ENCODE assay signal across 1 cellular context in the genomic region with DNA sequence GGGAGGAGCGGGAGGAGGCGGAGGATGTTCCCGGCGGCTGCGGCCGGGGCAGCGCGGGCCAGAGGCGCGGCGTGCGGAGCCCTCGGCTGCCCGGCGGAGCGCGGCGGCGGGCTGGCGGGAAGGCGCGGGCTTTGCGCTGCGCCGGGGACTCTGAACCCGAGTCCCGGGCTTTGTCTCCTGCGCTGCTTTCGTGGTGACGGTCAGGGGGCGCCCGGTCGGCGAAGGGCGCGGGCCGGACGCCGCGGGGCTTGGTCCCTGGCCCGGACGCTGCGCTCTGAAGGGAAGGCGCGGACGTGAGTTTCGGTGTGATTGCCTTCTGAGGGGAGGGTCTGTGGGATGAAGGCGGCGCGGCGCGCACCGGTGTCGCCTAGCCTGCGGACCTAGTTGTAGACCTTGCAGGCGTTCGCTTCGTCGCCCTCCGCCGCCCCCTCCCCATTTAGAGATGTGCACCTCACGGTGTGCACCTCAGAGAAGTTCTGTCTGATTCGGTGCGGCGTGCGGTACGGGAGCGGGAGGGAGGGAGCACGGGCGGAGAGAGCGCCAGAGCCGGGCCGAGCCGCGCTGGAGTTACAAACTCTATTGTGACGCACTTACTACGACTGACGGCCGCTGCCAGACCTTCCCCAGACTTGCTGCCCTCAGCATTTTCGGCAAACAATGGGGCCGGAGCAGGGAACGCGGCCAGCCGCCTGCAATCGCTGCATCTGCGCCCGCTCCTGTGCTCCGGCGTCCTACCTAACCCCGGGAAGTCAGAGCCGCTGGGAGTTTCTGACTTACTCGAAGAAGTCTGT.
TF ChIP-seq lines count a peak whose summit lies in the region.

No MANE protein-coding gene starts in this region.

TF ChIP-seq in HepG2, 621 proteins besides CTCF, POLR2A, EP300 and RAD21 (continued from another document and continues in another):
- TF ChIP-seq SIN3B (IDR thresholded peaks at IDR 0.05; ENCODE audit: low read length) (peak; percentile 13; the same call in 1 of the 2 replicates), ZBTB21 (CRISPR knock-in tag; IDR thresholded peaks at IDR 0.05) (0 out of 2 replicates have a peak, but pooled peaks have one; percentile 45), MXI1 (IDR thresholded peaks at IDR 0.05; ENCODE audit: borderline replicate concordance, low read depth, low read length) (no peak; the same call in 1 of the 3 replicates), FOXP4 (CRISPR knock-in tag; IDR thresholded peaks at IDR 0.05) (0 out of 2 replicates have a peak, but pooled peaks have one; percentile 4), ZNF446 (CRISPR knock-in tag; IDR thresholded peaks at IDR 0.05) (no peak), BCL6 (CRISPR knock-in tag; IDR thresholded peaks at IDR 0.05) (no peak), ZNF75D (CRISPR knock-in tag; IDR thresholded peaks at IDR 0.05; ENCODE audit: borderline replicate concordance) (no peak), ZNF724P (CRISPR knock-in tag; IDR thresholded peaks at IDR 0.05; ENCODE audit: borderline replicate concordance) (0 out of 2 replicates have a peak, but pooled peaks have one; percentile 26), HOXA5 (CRISPR knock-in tag; IDR thresholded peaks at IDR 0.05) (no peak), ARID4A (CRISPR knock-in tag; IDR thresholded peaks at IDR 0.05; ENCODE audit: borderline replicate concordance) (peak; percentile 66), ZBTB43 (CRISPR knock-in tag; conservative IDR thresholded peaks at IDR 0.05) (no peak), HNRNPLL (IDR thresholded peaks at IDR 0.05; ENCODE audit: low read depth, low read length, poor library complexity, severe bottlenecking) (peak; percentile 94), ZNF253 (CRISPR knock-in tag; IDR thresholded peaks at IDR 0.05; ENCODE audit: borderline replicate concordance) (no peak), EEA1 (CRISPR knock-in tag; IDR thresholded peaks at IDR 0.05; ENCODE audit: borderline replicate concordance) (peak; percentile 82; the same call in 1 of the 2 replicates), TCF7L2 (IDR thresholded peaks at IDR 0.05; ENCODE audit: low read depth, low read length) (no peak), HDAC1 (CRISPR knock-in tag; IDR thresholded peaks at IDR 0.05) (peak; percentile 81), PCBP1 (IDR thresholded peaks at IDR 0.05; ENCODE audit: borderline replicate concordance, low read depth, low read length) (peak; percentile 52; the same call in 1 of the 2 replicates), TMF1 (CRISPR knock-in tag; IDR thresholded peaks at IDR 0.05; ENCODE audit: low read depth) (no peak; the same call in 1 of the 2 replicates), MEF2D (CRISPR knock-in tag; IDR thresholded peaks at IDR 0.05) (peak; percentile 75; the same call in 1 of the 2 replicates), STAT5B (CRISPR knock-in tag; IDR thresholded peaks at IDR 0.05) (no peak), ZNF598 (CRISPR knock-in tag; IDR thresholded peaks at IDR 0.05; ENCODE audit: borderline replicate concordance) (peak; percentile 80; the same call in 1 of the 2 replicates), TCF7 (IDR thresholded peaks at IDR 0.05; ENCODE audit: low read depth) (no peak), ZFP36 (IDR thresholded peaks at IDR 0.05; ENCODE audit: borderline replicate concordance, low read depth, low read length, partially characterized antibody) (no peak), NFYC (CRISPR knock-in tag; IDR thresholded peaks at IDR 0.05) (no peak), ZNF292 (CRISPR knock-in tag; IDR thresholded peaks at IDR 0.05; ENCODE audit: borderline replicate concordance, low read depth) (peak; percentile 92), NFE2L2 (IDR thresholded peaks at IDR 0.05; ENCODE audit: low read length) (no peak), HMG20B (CRISPR knock-in tag; conservative IDR thresholded peaks at IDR 0.05) (no peak; the same call in 1 of the 2 replicates), U2AF1 (optimal IDR thresholded peaks at IDR 0.05; ENCODE audit: low read depth, low read length) (peak; percentile 61), HNF1B (CRISPR knock-in tag; IDR thresholded peaks at IDR 0.05) (peak; percentile 64; the same call in 1 of the 2 replicates), ZNF784 (CRISPR knock-in tag; IDR thresholded peaks at IDR 0.05; ENCODE audit: borderline replicate concordance) (peak; percentile 95), SRSF1 (optimal IDR thresholded peaks at IDR 0.05; ENCODE audit: low read depth, low read length) (peak; percentile 49), AGO1 (IDR thresholded peaks at IDR 0.05; ENCODE audit: low read depth, low read length, poor library complexity, severe bottlenecking) (peak; percentile 26), ZNF260 (CRISPR knock-in tag; IDR thresholded peaks at IDR 0.05; ENCODE audit: borderline replicate concordance, low read depth) (no peak), ZFY (CRISPR knock-in tag; IDR thresholded peaks at IDR 0.05) (peak; percentile 56), SNAPC5 (CRISPR knock-in tag; IDR thresholded peaks at IDR 0.05; ENCODE audit: borderline replicate concordance) (no peak), MLLT10 (CRISPR knock-in tag; IDR thresholded peaks at IDR 0.05) (no peak), MAZ (IDR thresholded peaks at IDR 0.05; ENCODE audit: borderline replicate concordance, low read depth, low read length) (peak; percentile 6; the same call in 1 of the 2 replicates), MAZ (CRISPR knock-in tag; IDR thresholded peaks at IDR 0.05; ENCODE audit: low read depth) (peak; percentile 47; the same call in 1 of the 2 replicates), MXD4 (CRISPR knock-in tag; IDR thresholded peaks at IDR 0.05) (peak; percentile 65), TOE1 (CRISPR knock-in tag; IDR thresholded peaks at IDR 0.05) (no peak)
- TF ChIP-seq, protein P1, sequence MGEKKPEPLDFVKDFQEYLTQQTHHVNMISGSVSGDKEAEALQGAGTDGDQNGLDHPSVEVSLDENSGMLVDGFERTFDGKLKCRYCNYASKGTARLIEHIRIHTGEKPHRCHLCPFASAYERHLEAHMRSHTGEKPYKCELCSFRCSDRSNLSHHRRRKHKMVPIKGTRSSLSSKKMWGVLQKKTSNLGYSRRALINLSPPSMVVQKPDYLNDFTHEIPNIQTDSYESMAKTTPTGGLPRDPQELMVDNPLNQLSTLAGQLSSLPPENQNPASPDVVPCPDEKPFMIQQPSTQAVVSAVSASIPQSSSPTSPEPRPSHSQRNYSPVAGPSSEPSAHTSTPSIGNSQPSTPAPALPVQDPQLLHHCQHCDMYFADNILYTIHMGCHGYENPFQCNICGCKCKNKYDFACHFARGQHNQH (CRISPR knock-in tag; IDR thresholded peaks at IDR 0.05) = 0 out of 2 replicates have a peak, but pooled peaks have one; percentile 27
- TF ChIP-seq, protein P2, sequence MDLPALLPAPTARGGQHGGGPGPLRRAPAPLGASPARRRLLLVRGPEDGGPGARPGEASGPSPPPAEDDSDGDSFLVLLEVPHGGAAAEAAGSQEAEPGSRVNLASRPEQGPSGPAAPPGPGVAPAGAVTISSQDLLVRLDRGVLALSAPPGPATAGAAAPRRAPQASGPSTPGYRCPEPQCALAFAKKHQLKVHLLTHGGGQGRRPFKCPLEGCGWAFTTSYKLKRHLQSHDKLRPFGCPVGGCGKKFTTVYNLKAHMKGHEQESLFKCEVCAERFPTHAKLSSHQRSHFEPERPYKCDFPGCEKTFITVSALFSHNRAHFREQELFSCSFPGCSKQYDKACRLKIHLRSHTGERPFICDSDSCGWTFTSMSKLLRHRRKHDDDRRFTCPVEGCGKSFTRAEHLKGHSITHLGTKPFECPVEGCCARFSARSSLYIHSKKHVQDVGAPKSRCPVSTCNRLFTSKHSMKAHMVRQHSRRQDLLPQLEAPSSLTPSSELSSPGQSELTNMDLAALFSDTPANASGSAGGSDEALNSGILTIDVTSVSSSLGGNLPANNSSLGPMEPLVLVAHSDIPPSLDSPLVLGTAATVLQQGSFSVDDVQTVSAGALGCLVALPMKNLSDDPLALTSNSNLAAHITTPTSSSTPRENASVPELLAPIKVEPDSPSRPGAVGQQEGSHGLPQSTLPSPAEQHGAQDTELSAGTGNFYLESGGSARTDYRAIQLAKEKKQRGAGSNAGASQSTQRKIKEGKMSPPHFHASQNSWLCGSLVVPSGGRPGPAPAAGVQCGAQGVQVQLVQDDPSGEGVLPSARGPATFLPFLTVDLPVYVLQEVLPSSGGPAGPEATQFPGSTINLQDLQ (CRISPR knock-in tag; IDR thresholded peaks at IDR 0.05) = no peak
- TF ChIP-seq, protein P3, sequence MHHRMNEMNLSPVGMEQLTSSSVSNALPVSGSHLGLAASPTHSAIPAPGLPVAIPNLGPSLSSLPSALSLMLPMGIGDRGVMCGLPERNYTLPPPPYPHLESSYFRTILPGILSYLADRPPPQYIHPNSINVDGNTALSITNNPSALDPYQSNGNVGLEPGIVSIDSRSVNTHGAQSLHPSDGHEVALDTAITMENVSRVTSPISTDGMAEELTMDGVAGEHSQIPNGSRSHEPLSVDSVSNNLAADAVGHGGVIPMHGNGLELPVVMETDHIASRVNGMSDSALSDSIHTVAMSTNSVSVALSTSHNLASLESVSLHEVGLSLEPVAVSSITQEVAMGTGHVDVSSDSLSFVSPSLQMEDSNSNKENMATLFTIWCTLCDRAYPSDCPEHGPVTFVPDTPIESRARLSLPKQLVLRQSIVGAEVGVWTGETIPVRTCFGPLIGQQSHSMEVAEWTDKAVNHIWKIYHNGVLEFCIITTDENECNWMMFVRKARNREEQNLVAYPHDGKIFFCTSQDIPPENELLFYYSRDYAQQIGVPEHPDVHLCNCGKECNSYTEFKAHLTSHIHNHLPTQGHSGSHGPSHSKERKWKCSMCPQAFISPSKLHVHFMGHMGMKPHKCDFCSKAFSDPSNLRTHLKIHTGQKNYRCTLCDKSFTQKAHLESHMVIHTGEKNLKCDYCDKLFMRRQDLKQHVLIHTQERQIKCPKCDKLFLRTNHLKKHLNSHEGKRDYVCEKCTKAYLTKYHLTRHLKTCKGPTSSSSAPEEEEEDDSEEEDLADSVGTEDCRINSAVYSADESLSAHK (CRISPR knock-in tag; IDR thresholded peaks at IDR 0.05; ENCODE audit: borderline replicate concordance) = no peak
